In the genomic region with DNA sequence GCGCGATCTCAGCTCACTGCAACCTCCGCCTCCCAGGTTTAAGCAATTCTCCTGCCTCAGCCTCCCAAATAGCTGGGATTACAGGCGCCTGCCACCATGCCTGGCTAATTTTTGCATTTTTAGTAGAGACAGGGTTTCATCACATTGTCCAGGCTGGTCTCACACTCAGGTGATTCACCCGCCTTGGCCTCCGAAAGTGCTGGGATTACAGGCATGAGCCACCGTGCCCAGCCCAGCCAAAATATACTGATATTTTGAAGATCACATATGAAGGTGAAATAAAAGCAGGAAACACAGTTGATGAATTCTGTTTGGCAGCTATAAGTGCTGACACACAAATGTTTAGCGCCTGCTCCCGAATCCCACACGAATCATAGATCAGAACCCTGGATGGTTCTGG, we compare ENCODE assay signal across 8 cellular contexts. TPM values are rescaled to one million over a fixed set of nuclear protein-coding genes. Genes with fewer than 3 reads are reported as not detected.
"Had no signal": no experiment of that assay in that cellular context is flagged by ENCODE, and none has a peak within 500 bp of the region (broad histone marks: within the 10 kb centered on the region; RNA-seq: fewer than 3 reads in every experiment).

No MANE protein-coding gene starts in this region.

RNA-seq across cellular contexts. Expression of gene IRX4, which starts 39.0 kb away (rescaled TPM):
- total RNA-seq: OCI-LY7, PC-3, PC-9, Peyer's patch, RPMI7951, SJCRH30, SJSA1 had no signal
- polyA plus RNA-seq: SK-N-SH had no signal
